ENCODE assay signal across 2 cellular contexts in genomic region chr1:160841079-160841478, GRCh38.
TF ChIP-seq lines count a peak whose summit lies in the region.

No MANE protein-coding gene starts in this region.

TF ChIP-seq in HepG2, 621 proteins besides CTCF, POLR2A, EP300 and RAD21:
- peak; percentile 38; the same call in 1 of the 2 replicates for TF ChIP-seq MAFF (IDR thresholded peaks at IDR 0.05; ENCODE audit: low read depth, low read length)
- TF ChIP-seq MAFK (conservative IDR thresholded peaks at IDR 0.05 in 1 of 2, IDR thresholded peaks at IDR 0.05 in 1 of 2; ENCODE audit: low read length in 2 of 2): peak; percentile 41 to 60; a peak in 3 of 4 replicates
- no peak for TF ChIP-seq ZBTB34 (CRISPR knock-in tag; IDR thresholded peaks at IDR 0.05)

TF ChIP-seq in K562, 482 proteins besides CTCF, POLR2A, EP300 and RAD21:
- TF ChIP-seq MAFK (IDR thresholded peaks at IDR 0.05; ENCODE audit: low read length) (0 out of 2 replicates have a peak, but pooled peaks have one; percentile 16), MAFG (tag; conservative IDR thresholded peaks at IDR 0.05) (peak; percentile 51), ZNF316 (IDR thresholded peaks at IDR 0.05) (peak; percentile 26; the same call in 1 of the 2 replicates), CREB5 (CRISPR knock-in tag; IDR thresholded peaks at IDR 0.05) (no peak), POLR2H (tag; IDR thresholded peaks at IDR 0.05; ENCODE audit: low read depth) (no peak), C11orf30 (IDR thresholded peaks at IDR 0.05; ENCODE audit: low read depth) (peak; percentile 38; the same call in 1 of the 2 replicates), MAFF (IDR thresholded peaks at IDR 0.05; ENCODE audit: low read length) (peak; percentile 21; the same call in 1 of the 2 replicates), FOXJ3 (CRISPR knock-in tag; IDR thresholded peaks at IDR 0.05) (no peak)
